Comparison of ENCODE assay signal across 17 cellular contexts in genomic region chr11:27248430-27249207, GRCh38.
A peak's percentile ranks its signal among the peaks of the same experiment; 100 is the strongest.
DNase-seq lines count a peak whose midpoint lies in the region; ATAC-seq, FAIRE-seq and TF ChIP-seq lines count a peak whose summit lies in the region.
"Had no signal": no experiment of that assay in that cellular context is flagged by ENCODE, and none has a peak within 500 bp of the region (broad histone marks: within the 10 kb centered on the region; RNA-seq: fewer than 3 reads in every experiment).

No MANE protein-coding gene starts in this region.

- no peak overlapping the region for H3K9ac ChIP-seq in HUES64 (ENCODE audit: low read depth, low read length)
- no peak overlapping the region for H3K9ac ChIP-seq in H1 (replicated peaks in 1 of 4; ENCODE audit: extremely low read depth in 1 of 4, low read depth in 3 of 4, low read length in 3 of 4)

- H3K36me3 ChIP-seq in HUES64 (ENCODE audit: insufficient read depth, low read length) (no peaks in the 10 kb centered on the region), H1 (ENCODE audit: control insufficient read depth in 2 of 4, insufficient read depth in 4 of 4, low read length in 3 of 4) (no peaks in the 10 kb centered on the region), OCI-LY7 (ENCODE audit: insufficient read depth, low read length) (no peaks in the 10 kb centered on the region), SJCRH30 (no peaks in the 10 kb centered on the region)
- H3K36me3 ChIP-seq: neutrophil, tibial artery had no signal

- H3K27me3 ChIP-seq in HUES64 (ENCODE audit: insufficient read depth, low read length) (no peaks in the 10 kb centered on the region), H1 (replicated peaks in 1 of 4; ENCODE audit: control insufficient read depth in 3 of 4, extremely low read depth in 1 of 4, insufficient read depth in 3 of 4, low read length in 3 of 4) (no peaks in the 10 kb centered on the region), SJCRH30 (no peaks in the 10 kb centered on the region)
- H3K27me3 ChIP-seq: neutrophil, tibial artery had no signal

- H3K4me2 ChIP-seq in H1 (ENCODE audit: insufficient read depth in 1 of 2, low read depth in 2 of 2, low read length in 2 of 2) (peak overlapping the region in 1 of 2 experiments; percentile 23; a peak in 1 of 4 replicates), OCI-LY7 (ENCODE audit: low read length) (no peak overlapping the region)

- TF ChIP-seq EP300 in H1 (IDR thresholded peaks at IDR 0.05; ENCODE audit: borderline replicate concordance in 1 of 2, low read depth in 2 of 2, low read length in 2 of 2): no peak

- no peaks in the 10 kb centered on the region for H3K79me2 ChIP-seq in H1 (ENCODE audit: control insufficient read depth in 1 of 2, insufficient read depth in 2 of 2, low read length in 2 of 2)
- no peaks in the 10 kb centered on the region for H3K79me2 ChIP-seq in OCI-LY7 (ENCODE audit: insufficient read depth, low read depth, low read length)

- H2BK20ac ChIP-seq in H1 (ENCODE audit: low read length): no peak overlapping the region

- POLR2A ChIA-PET in H1 (lab: Charles Lee; ENCODE audit: partially characterized antibody) (interaction anchor here (1.2 kb wide), 1 partner anchor 29 kb away, joined by 4 read pairs; no protein-coding TSS in a partner anchor), OCI-LY7 (lab: Charles Lee) (interaction anchor here (0.5 kb wide), 1 partner anchor 47 kb away, joined by 3 read pairs; no protein-coding TSS in a partner anchor)

- peak overlapping the region; percentile 13; the same call in 1 of the 2 replicates for H2BK12ac ChIP-seq in H1 (ENCODE audit: low read depth, low read length)

- intact Hi-C loops in sciatic nerve (cut with DNase I) (no loop called here), OCI-LY7 (cut with micrococcal nuclease; ENCODE audit: unreplicated experiment) (no loop called here)

- H3K23me2 ChIP-seq in H1 (ENCODE audit: low read depth, low read length): no peaks in the 10 kb centered on the region

- no peaks in the 10 kb centered on the region for H3K9me2 ChIP-seq in OCI-LY7 (ENCODE audit: insufficient read depth, low read length)

- H4K91ac ChIP-seq in H1 (replicated peaks; ENCODE audit: insufficient read length, low read length): peak overlapping the region; percentile 19

- peak overlapping the region; percentile 69 for H3K27ac ChIP-seq in HUES64 (ENCODE audit: low read depth, low read length)
- H3K27ac ChIP-seq in H1 (ENCODE audit: low read depth, low read length): no peak overlapping the region
- H3K27ac ChIP-seq in OCI-LY7 (ENCODE audit: low read depth, low read length, poor library complexity, severe bottlenecking): no peak overlapping the region
- H3K27ac ChIP-seq in SJCRH30: no peak overlapping the region
- H3K27ac ChIP-seq: neutrophil, tibial artery had no signal

- H3K14ac ChIP-seq in H1 (ENCODE audit: insufficient read length): no peak overlapping the region

- no peak overlapping the region for H3K4me3 ChIP-seq in HUES64 (ENCODE audit: low read length)
- H3K4me3 ChIP-seq in H1 (ENCODE audit: extremely low read depth in 1 of 4, insufficient read depth in 2 of 4, low read depth in 3 of 4, low read length in 4 of 4): no peak overlapping the region
- H3K4me3 ChIP-seq in OCI-LY7 (ENCODE audit: low read depth, low read length, poor library complexity, severe bottlenecking): no peak overlapping the region
- no peak overlapping the region for H3K4me3 ChIP-seq in SJCRH30
- H3K4me3 ChIP-seq: tibial artery had no signal

- H3K4me1 ChIP-seq in HUES64 (ENCODE audit: insufficient read depth, low read length) (peaks cover 22% of the 10 kb centered on the region), H1 (replicated peaks in 1 of 4; ENCODE audit: control insufficient read depth in 3 of 4, insufficient read depth in 4 of 4, low read length in 3 of 4) (peaks cover 0 to 11% (median 6%) of the 10 kb centered on the region in 4 experiments; a peak in 3 of 7 replicates), OCI-LY7 (ENCODE audit: insufficient read depth, low read length, poor library complexity, severe bottlenecking) (no peaks in the 10 kb centered on the region), SJCRH30 (no peaks in the 10 kb centered on the region)
- H3K4me1 ChIP-seq: tibial artery had no signal

- no peak overlapping the region for H3K56ac ChIP-seq in H1 (replicated peaks; ENCODE audit: insufficient read length, low read depth, low read length)

- no peak overlapping the region for H3K23ac ChIP-seq in H1 (ENCODE audit: insufficient read length)

- no peak overlapping the region for H2BK120ac ChIP-seq in H1 (replicated peaks; ENCODE audit: low read depth, low read length)

- H2AK5ac ChIP-seq in H1 (ENCODE audit: low read depth, low read length): no peak overlapping the region

- TF ChIP-seq CTCF in H1 (IDR thresholded peaks at IDR 0.05; ENCODE audit: control extremely low read depth in 1 of 3, insufficient read depth in 1 of 3, low read depth in 1 of 3, low read length in 3 of 3) (no peak), OCI-LY7 (conservative IDR thresholded peaks at IDR 0.05; ENCODE audit: low read length) (no peak)

- H3K79me1 ChIP-seq in H1 (ENCODE audit: low read depth, low read length): no peaks in the 10 kb centered on the region

- no peak overlapping the region for H4K5ac ChIP-seq in H1 (ENCODE audit: insufficient read length, low read depth, low read length)

- TF ChIP-seq RAD21 in H1 (IDR thresholded peaks at IDR 0.05 in 1 of 2, conservative IDR thresholded peaks at IDR 0.05 in 1 of 2; ENCODE audit: low read depth in 2 of 2, low read length in 2 of 2): no peak

- no TSS peak for BruUV-seq in OCI-LY7 (replicated peaks; lab: Mats Ljungman, UMichigan)

- no peak overlapping the region for H3K4ac ChIP-seq in H1 (replicated peaks; ENCODE audit: insufficient read length, low read depth, low read length)

- FAIRE-seq in H1 (lab: Jason Lieb, UNC): no peak

- H3K18ac ChIP-seq in H1 (ENCODE audit: extremely low read depth, low read length): 0 out of 2 replicates have a peak overlapping the region, but pooled peaks have one; percentile 10

- TF ChIP-seq POLR2A in H1 (IDR thresholded peaks at IDR 0.05; ENCODE audit: control extremely low read depth in 1 of 2, low read depth in 2 of 2, low read length in 2 of 2): no peak

- peaks cover 3% of the 10 kb centered on the region; the same call in 1 of the 2 replicates for H3K9me3 ChIP-seq in HUES64 (ENCODE audit: insufficient read depth, low read depth, low read length)
- peaks cover 0 to 4% of the 10 kb centered on the region in 2 experiments; a peak in 1 of 4 replicates for H3K9me3 ChIP-seq in H1 (ENCODE audit: insufficient read depth in 2 of 2, low read depth in 1 of 2, low read length in 1 of 2)
- no peaks in the 10 kb centered on the region for H3K9me3 ChIP-seq in OCI-LY7 (ENCODE audit: low read length)
- H3K9me3 ChIP-seq in SJCRH30 (replicated peaks): 0 out of 2 replicates have a peak, but pooled peaks cover 2% of the 10 kb centered on the region
- H3K9me3 ChIP-seq: neutrophil, tibial artery had no signal

- peak; percentile 56 for ATAC-seq in sciatic nerve
- ATAC-seq: CD8-positive, alpha-beta T cell; effector memory CD8-positive, alpha-beta T cell had no signal

- CTCF ChIA-PET in H1 (lab: Charles Lee; ENCODE audit: partially characterized antibody): interaction anchor here (1.0 kb wide), 1 partner anchor 37 kb away, joined by 3 read pairs; no protein-coding TSS in a partner anchor
- CTCF ChIA-PET in OCI-LY7 (lab: Charles Lee; ENCODE audit: unreplicated experiment): no interaction called here

- peak overlapping the region; percentile 57; the same call in 1 of the 2 replicates for H2BK5ac ChIP-seq in H1 (ENCODE audit: low read depth, low read length)

- peak overlapping the region; percentile 60; the same call in 1 of the 2 replicates for H2AFZ ChIP-seq in H1 (ENCODE audit: low read length)
- H2AFZ ChIP-seq in OCI-LY7 (ENCODE audit: low read length): no peak overlapping the region

- H4K8ac ChIP-seq in H1 (ENCODE audit: extremely low read depth, insufficient read depth, low read length): no peak overlapping the region

- no peaks in the 10 kb centered on the region for H4K20me1 ChIP-seq in H1 (replicated peaks in 1 of 2; ENCODE audit: control insufficient read depth in 1 of 2, insufficient read depth in 2 of 2, low read length in 2 of 2)
- no peaks in the 10 kb centered on the region for H4K20me1 ChIP-seq in OCI-LY7 (ENCODE audit: insufficient read depth, low read length)

- DNase-seq in H1 (ENCODE audit: low read depth in 1 of 2, low spot score in 2 of 2) (no peak), islet precursor cell (peak; percentile 80), sciatic nerve (ENCODE audit: low spot score) (no peak), OCI-LY7 (ENCODE audit: low spot score) (no peak), KG1 (lab: John Stamatoyannopoulos, UW) (no peak), SJCRH30 (no peak)
- DNase-seq: activated CD4-positive, alpha-beta T cell treated with anti-CD3 and anti-CD28 coated beads, Interleukin-2, amount 50 U/mL, for 48 hours; activated naive CD4-positive, alpha-beta T cell treated with anti-CD3 and anti-CD28 coated beads for 36 hours; activated T-cell treated with anti-CD3 and anti-CD28 coated beads for 4 hours; CD8-positive, alpha-beta T cell; DMS53; effector memory CD8-positive, alpha-beta T cell; NCI-H1417; retina; tibial artery had no signal

- no peak overlapping the region for H2BK15ac ChIP-seq in H1 (ENCODE audit: low read length)

- WGBS in HUES64: 42% methylated on average over 12 of the region's 12 CpGs
- WGBS in H1 (ENCODE audit: extremely low coverage in 1 of 2, insufficient coverage in 1 of 2, insufficient read length in 1 of 2, insufficient replicate concordance in 2 of 2, low coverage in 1 of 2, low lambda C conversion rate in 2 of 2, missing lambda C conversion rate in 1 of 2), 2 experiments: 71% methylated on average over 12 of the region's 12 CpGs; no CpG with 5 or more reads in 1 of the 2 experiments

TF ChIP-seq in H1, 55 proteins besides CTCF, POLR2A, EP300 and RAD21:
- TF ChIP-seq, protein P1, sequence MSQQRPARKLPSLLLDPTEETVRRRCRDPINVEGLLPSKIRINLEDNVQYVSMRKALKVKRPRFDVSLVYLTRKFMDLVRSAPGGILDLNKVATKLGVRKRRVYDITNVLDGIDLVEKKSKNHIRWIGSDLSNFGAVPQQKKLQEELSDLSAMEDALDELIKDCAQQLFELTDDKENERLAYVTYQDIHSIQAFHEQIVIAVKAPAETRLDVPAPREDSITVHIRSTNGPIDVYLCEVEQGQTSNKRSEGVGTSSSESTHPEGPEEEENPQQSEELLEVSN (IDR thresholded peaks at IDR 0.05): peak; percentile 73; the same call in 1 of the 2 replicates
- no peak for TF ChIP-seq RFX5 (IDR thresholded peaks at IDR 0.05; ENCODE audit: borderline replicate concordance, low read depth, low read length)
